ENCODE assay signal across 1 cellular context in the genomic region with DNA sequence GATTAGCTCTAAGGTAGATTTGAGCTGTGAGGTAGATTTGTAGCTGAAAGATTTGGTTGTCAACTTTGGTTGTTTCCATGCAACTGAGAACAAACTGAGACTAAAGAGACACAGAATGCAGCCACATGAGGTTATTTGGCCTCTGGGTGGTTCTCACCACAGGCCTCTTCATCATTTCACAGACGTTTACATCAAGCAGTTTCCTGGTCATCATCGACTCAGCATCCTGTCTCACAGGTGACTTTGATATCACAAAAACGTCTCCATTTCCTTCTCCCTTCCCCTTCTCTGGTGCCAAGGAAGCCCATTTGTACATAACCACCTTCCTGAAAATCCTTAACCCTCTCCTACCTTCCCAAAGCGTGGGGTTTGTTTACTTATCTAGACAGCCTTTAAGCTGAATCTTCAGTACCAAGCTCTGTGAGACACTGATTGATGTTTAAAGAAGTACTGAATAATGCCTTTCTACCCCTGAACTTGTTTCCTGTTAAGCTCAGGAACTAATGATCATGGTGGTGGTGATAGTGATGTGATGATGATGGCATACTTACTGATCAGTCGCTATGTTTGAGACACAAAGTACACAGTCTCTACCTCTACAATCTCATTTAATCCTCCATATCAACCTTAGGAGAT.
TF ChIP-seq lines count a peak whose summit lies in the region.

No MANE protein-coding gene starts in this region.

TF ChIP-seq in GM23338, 12 proteins besides CTCF, POLR2A, EP300 and RAD21 (continued from another document):
- TF ChIP-seq, protein P1, sequence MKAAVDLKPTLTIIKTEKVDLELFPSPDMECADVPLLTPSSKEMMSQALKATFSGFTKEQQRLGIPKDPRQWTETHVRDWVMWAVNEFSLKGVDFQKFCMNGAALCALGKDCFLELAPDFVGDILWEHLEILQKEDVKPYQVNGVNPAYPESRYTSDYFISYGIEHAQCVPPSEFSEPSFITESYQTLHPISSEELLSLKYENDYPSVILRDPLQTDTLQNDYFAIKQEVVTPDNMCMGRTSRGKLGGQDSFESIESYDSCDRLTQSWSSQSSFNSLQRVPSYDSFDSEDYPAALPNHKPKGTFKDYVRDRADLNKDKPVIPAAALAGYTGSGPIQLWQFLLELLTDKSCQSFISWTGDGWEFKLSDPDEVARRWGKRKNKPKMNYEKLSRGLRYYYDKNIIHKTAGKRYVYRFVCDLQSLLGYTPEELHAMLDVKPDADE (IDR thresholded peaks at IDR 0.05): no peak
- TF ChIP-seq JUNB (IDR thresholded peaks at IDR 0.05; ENCODE audit: unreplicated experiment): no peak
TF ChIP-seq in GM23338: peak in this region for 0.
